ENCODE assay signal across 1 cellular context in the genomic region with DNA sequence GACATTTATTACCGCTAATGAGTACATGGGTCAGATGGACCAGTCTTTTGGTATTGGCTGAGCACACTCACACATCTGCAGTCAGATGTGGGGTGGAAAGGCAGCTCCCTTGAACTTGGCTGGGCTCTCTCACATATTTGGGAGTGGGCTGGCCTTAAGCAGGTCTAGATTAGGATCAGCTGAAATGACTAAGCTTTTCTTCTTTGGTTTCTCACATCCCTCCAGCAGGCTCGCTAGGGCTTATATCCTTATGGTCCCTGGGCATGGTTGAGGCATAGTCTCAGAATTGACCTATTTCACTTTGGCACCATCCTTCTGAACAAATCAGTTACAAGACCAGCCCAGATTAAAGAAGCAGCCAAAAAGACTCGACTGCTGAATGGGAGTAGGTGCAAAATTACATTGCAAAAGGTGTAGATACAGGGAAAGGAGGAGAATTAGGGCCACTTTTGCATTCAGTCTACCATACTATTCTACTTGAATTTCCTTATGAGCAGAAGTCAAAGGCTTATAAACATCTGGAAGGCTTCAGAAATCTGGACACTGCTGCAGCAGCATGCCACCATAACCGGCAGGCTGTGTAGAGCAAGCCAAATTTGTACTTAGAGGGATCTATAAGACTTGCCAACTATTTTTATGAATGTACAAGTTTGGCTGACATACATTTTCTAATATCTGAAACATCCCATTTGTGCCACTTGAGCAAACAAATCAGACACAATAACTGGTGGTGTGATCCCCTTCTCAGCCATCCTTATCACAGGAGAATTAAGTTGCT.
A peak's percentile ranks its signal among the peaks of the same experiment; 100 is the strongest.
TF ChIP-seq lines count a peak whose summit lies in the region.

No MANE protein-coding gene starts in this region.

TF ChIP-seq in K562, 482 proteins besides CTCF, POLR2A, EP300 and RAD21:
- TF ChIP-seq C11orf30 (IDR thresholded peaks at IDR 0.05; ENCODE audit: low read depth) (peak; percentile 52), MAFG (tag; conservative IDR thresholded peaks at IDR 0.05) (peak; percentile 39), L3MBTL2 (IDR thresholded peaks at IDR 0.05) (0 out of 2 replicates have a peak, but pooled peaks have one; percentile 15), NFE2 (IDR thresholded peaks at IDR 0.05; ENCODE audit: low read depth) (peak; percentile 81), PURB (CRISPR knock-in tag; IDR thresholded peaks at IDR 0.05; ENCODE audit: low read depth) (no peak)
- TF ChIP-seq, protein P1, sequence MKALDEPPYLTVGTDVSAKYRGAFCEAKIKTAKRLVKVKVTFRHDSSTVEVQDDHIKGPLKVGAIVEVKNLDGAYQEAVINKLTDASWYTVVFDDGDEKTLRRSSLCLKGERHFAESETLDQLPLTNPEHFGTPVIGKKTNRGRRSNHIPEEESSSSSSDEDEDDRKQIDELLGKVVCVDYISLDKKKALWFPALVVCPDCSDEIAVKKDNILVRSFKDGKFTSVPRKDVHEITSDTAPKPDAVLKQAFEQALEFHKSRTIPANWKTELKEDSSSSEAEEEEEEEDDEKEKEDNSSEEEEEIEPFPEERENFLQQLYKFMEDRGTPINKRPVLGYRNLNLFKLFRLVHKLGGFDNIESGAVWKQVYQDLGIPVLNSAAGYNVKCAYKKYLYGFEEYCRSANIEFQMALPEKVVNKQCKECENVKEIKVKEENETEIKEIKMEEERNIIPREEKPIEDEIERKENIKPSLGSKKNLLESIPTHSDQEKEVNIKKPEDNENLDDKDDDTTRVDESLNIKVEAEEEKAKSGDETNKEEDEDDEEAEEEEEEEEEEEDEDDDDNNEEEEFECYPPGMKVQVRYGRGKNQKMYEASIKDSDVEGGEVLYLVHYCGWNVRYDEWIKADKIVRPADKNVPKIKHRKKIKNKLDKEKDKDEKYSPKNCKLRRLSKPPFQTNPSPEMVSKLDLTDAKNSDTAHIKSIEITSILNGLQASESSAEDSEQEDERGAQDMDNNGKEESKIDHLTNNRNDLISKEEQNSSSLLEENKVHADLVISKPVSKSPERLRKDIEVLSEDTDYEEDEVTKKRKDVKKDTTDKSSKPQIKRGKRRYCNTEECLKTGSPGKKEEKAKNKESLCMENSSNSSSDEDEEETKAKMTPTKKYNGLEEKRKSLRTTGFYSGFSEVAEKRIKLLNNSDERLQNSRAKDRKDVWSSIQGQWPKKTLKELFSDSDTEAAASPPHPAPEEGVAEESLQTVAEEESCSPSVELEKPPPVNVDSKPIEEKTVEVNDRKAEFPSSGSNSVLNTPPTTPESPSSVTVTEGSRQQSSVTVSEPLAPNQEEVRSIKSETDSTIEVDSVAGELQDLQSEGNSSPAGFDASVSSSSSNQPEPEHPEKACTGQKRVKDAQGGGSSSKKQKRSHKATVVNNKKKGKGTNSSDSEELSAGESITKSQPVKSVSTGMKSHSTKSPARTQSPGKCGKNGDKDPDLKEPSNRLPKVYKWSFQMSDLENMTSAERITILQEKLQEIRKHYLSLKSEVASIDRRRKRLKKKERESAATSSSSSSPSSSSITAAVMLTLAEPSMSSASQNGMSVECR (CRISPR knock-in tag; IDR thresholded peaks at IDR 0.05), result no peak
